In the genomic region with DNA sequence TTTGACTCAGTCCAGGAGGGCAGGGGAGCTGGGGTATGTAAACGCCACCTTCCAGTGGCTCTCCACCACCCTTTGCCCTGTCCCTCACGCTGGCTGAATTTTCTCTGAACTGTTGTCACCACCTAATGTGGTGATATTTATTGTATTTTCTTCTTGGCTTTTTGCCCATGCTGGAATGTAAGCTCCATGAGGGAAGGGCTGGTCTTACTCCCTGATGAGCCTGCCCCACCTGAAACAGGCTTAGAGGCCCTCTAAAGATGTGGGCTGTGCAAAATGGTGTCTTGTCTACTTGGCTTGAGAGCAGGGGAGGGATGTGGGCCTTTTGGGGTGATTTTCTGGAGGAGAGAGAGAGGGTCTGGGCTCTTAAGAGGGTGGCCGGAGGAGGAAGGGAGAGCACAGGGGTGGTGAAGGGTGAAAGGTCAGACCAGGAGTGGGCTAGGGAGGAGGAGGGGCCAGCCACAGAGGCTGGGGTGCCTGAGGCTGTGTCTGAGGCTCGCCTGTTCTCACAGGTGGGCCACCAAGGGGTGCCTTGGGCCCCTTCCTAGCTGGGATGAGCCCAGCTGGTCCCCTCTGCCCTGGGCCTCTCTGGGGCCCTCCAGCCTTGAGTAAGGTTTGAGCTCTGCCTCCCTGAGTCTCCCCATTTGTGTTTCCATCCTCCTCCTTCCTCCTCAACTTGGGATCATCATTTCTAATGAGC, we compare ENCODE assay signal across 19 cellular contexts. TPM values are rescaled to one million over a fixed set of nuclear protein-coding genes. Genes with fewer than 3 reads are reported as not detected.
DNase-seq lines count a peak whose midpoint lies in the region; ATAC-seq and TF ChIP-seq lines count a peak whose summit lies in the region.
"Had no signal": no experiment of that assay in that cellular context is flagged by ENCODE, and none has a peak within 500 bp of the region (broad histone marks: within the 10 kb centered on the region; RNA-seq: fewer than 3 reads in every experiment).

No MANE protein-coding gene starts in this region.

- H3K4me3 Mint-ChIP-seq in activated T-helper 17 cell treated with anti-CD3 and anti-CD28 coated beads, Interleukin-2, amount 50 U/mL, for 72 hours = no peak overlapping the region
- H3K4me3 Mint-ChIP-seq in neural progenitor cell = no peak overlapping the region

- H2AFZ ChIP-seq in neural progenitor cell (replicated peaks) = no peak overlapping the region

- TF ChIP-seq POLR2A in prostate gland (IDR thresholded peaks at IDR 0.05) = no peak

- whole genome bisulfite sequencing in heart right ventricle, 2 donors = 89 to 94% methylated on average over 4 of the region's 4 CpGs
- WGBS in prostate gland = 89% methylated on average over 4 of the region's 4 CpGs

- TF ChIP-seq CTCF in left ventricle myocardium inferior (IDR thresholded peaks at IDR 0.05; ENCODE audit: borderline replicate concordance) = no peak
- no peak for TF ChIP-seq CTCF in heart right ventricle (IDR thresholded peaks at IDR 0.05)
- no peak for TF ChIP-seq CTCF in neural progenitor cell (IDR thresholded peaks at IDR 0.05)
- TF ChIP-seq CTCF in prostate gland (IDR thresholded peaks at IDR 0.05) = no peak
- TF ChIP-seq CTCF in omental fat pad (IDR thresholded peaks at IDR 0.05) = no peak

- no peaks in the 10 kb centered on the region for H3K79me2 ChIP-seq in neural progenitor cell (ENCODE audit: low read depth)

- H3K27ac Mint-ChIP-seq in activated T-helper 17 cell treated with anti-CD3 and anti-CD28 coated beads, Interleukin-2, amount 50 U/mL, for 72 hours = peak overlapping the region; percentile 20
- peak overlapping the region; percentile 4 for H3K27ac Mint-ChIP-seq in neural progenitor cell

- no peak overlapping the region for H3K4me2 ChIP-seq in neural progenitor cell
- H3K4me2 ChIP-seq: BLaER1 treated with 17β-estradiol and CSF1 and Interleukin-3, amounts not matched to agents 10 nM and 100 nM; KMS-11 had no signal

- DNase-seq in left ventricle myocardium inferior = peak; percentile 7
- DNase-seq in heart right ventricle = no peak
- DNase-seq in neural progenitor cell (ENCODE audit: low spot score) = no peak
- no peak for DNase-seq in NCI-H2227 (lab: John Stamatoyannopoulos, UW; ENCODE audit: unreplicated experiment)
- DNase-seq in prostate gland (ENCODE audit: low spot score) = no peak
- DNase-seq in omental fat pad (ENCODE audit: low spot score) = no peak
- DNase-seq: DMS79, GOT3, NCI-H1417 treated with DMSO at 0.1 percent for 48 hours, NCI-H1930, NCI-H345, NCI-H524 treated with DMSO at 0.1 percent for 48 hours, SIG-M5 had no signal

- H3K4me1 Mint-ChIP-seq in activated T-helper 17 cell treated with anti-CD3 and anti-CD28 coated beads, Interleukin-2, amount 50 U/mL, for 72 hours = no peaks in the 10 kb centered on the region
- H3K4me1 Mint-ChIP-seq in neural progenitor cell = peaks cover 18% of the 10 kb centered on the region

- H3K4me1 ChIP-seq in left ventricle myocardium inferior (no peaks in the 10 kb centered on the region), heart right ventricle (peaks cover 0 to 7% (median 0%) of the 10 kb centered on the region in 9 donors), neural progenitor cell (peaks cover 17% of the 10 kb centered on the region), prostate gland (replicated peaks) (no peaks in the 10 kb centered on the region)

- no peaks in the 10 kb centered on the region for H3K36me3 ChIP-seq in left ventricle myocardium inferior
- H3K36me3 ChIP-seq in heart right ventricle = no peaks in the 10 kb centered on the region
- no peaks in the 10 kb centered on the region for H3K36me3 ChIP-seq in neural progenitor cell
- H3K36me3 ChIP-seq in prostate gland = no peaks in the 10 kb centered on the region
- H3K36me3 ChIP-seq: BLaER1 treated with 17β-estradiol and CSF1 and Interleukin-3, amounts not matched to agents 10 nM and 100 nM had no signal

- H3K27ac ChIP-seq in left ventricle myocardium inferior (replicated peaks) (no peak overlapping the region), heart right ventricle (no peak overlapping the region), neural progenitor cell (no peak overlapping the region), prostate gland (no peak overlapping the region)
- H3K27ac ChIP-seq: BLaER1 treated with 17β-estradiol and CSF1 and Interleukin-3, amounts not matched to agents 10 nM and 100 nM; KMS-11 had no signal

- peaks cover 7% of the 10 kb centered on the region for H4K20me1 ChIP-seq in neural progenitor cell (ENCODE audit: low read depth)
- H4K20me1 ChIP-seq: BLaER1 treated with 17β-estradiol and CSF1 and Interleukin-3, amounts not matched to agents 10 nM and 100 nM had no signal

- no peak for ATAC-seq in heart right ventricle
- ATAC-seq in activated T-helper 17 cell treated with anti-CD3 and anti-CD28 coated beads, Interleukin-2, amount 50 U/mL, for 72 hours (replicated peaks) = no peak
- ATAC-seq in omental fat pad (ENCODE audit: low FRiP score) = no peak

- H3K4me3 ChIP-seq in left ventricle myocardium inferior (no peak overlapping the region), heart right ventricle (no peak overlapping the region), neural progenitor cell (no peak overlapping the region), prostate gland (no peak overlapping the region)
- H3K4me3 ChIP-seq: BLaER1 treated with 17β-estradiol and CSF1 and Interleukin-3, amounts not matched to agents 10 nM and 100 nM had no signal

- no peak overlapping the region for H3K9ac ChIP-seq in neural progenitor cell
- H3K9ac ChIP-seq: BLaER1 treated with 17β-estradiol and CSF1 and Interleukin-3, amounts not matched to agents 10 nM and 100 nM; KMS-11 had no signal

- H3K36me3 Mint-ChIP-seq in activated T-helper 17 cell treated with anti-CD3 and anti-CD28 coated beads, Interleukin-2, amount 50 U/mL, for 72 hours (ENCODE audit: low read depth) = no peaks in the 10 kb centered on the region
- no peaks in the 10 kb centered on the region for H3K36me3 Mint-ChIP-seq in neural progenitor cell

- H3K9me3 Mint-ChIP-seq in activated T-helper 17 cell treated with anti-CD3 and anti-CD28 coated beads, Interleukin-2, amount 50 U/mL, for 72 hours = no peaks in the 10 kb centered on the region
- no peaks in the 10 kb centered on the region for H3K9me3 Mint-ChIP-seq in neural progenitor cell

- peaks cover 7% of the 10 kb centered on the region for H3F3A ChIP-seq in neural progenitor cell (ENCODE audit: low read depth)

- intact Hi-C loops in left ventricle myocardium inferior (cut with micrococcal nuclease) = no loop called here
- intact Hi-C loops in heart right ventricle (cut with DNase I) = no loop called here
- intact Hi-C loops in prostate gland (cut with DNase I) = no loop called here

- H3K9me3 ChIP-seq in left ventricle myocardium inferior (replicated peaks) (no peaks in the 10 kb centered on the region), heart right ventricle (no peaks in the 10 kb centered on the region), neural progenitor cell (ENCODE audit: low read depth) (no peaks in the 10 kb centered on the region), prostate gland (no peaks in the 10 kb centered on the region)
- H3K9me3 ChIP-seq: BLaER1 treated with 17β-estradiol and CSF1 and Interleukin-3, amounts not matched to agents 10 nM and 100 nM had no signal

- H3K27me3 Mint-ChIP-seq in activated T-helper 17 cell treated with anti-CD3 and anti-CD28 coated beads, Interleukin-2, amount 50 U/mL, for 72 hours = peaks cover 7% of the 10 kb centered on the region
- H3K27me3 Mint-ChIP-seq in neural progenitor cell (ENCODE audit: insufficient read depth, low read depth) = peaks cover 4% of the 10 kb centered on the region

- H3K27me3 ChIP-seq in left ventricle myocardium inferior (ENCODE audit: low read depth) (peaks cover 41% of the 10 kb centered on the region), heart right ventricle (peaks cover 0 to 32% (median 18%) of the 10 kb centered on the region in 7 donors), neural progenitor cell (peaks cover 27% of the 10 kb centered on the region), prostate gland (replicated peaks; ENCODE audit: insufficient read depth) (no peaks in the 10 kb centered on the region)
- H3K27me3 ChIP-seq: BLaER1 treated with 17β-estradiol and CSF1 and Interleukin-3, amounts not matched to agents 10 nM and 100 nM had no signal

RNA-seq across cellular contexts. Expression of gene SPDEF, which starts 37.3 kb away (rescaled TPM):
- total RNA-seq in left ventricle myocardium inferior (0.11 TPM), heart right ventricle (under 1 TPM in 8 of 10 donors, not detected in 2; 0.15 to 0.60 (median 0.22) TPM), neural progenitor cell (ENCODE audit: low replicate concordance) (0.50 TPM in 1 of 2 replicates, not detected in the other), prostate gland (100 to 1,000 TPM; 165 to 738 TPM), omental fat pad (under 1 TPM in 1 of 4 donors, not detected in 3; 0.19 TPM)
- under 1 TPM; 0.22 TPM for polyA plus RNA-seq in heart right ventricle
- total RNA-seq in activated T-helper 17 cell treated with anti-CD3 and anti-CD28 coated beads, Interleukin-2, amount 50 U/mL, for 72 hours = under 1 TPM in 1 of 2 donors, not detected in 1; 0.26 TPM
- total RNA-seq: A673, M059J had no signal

RNA-seq across cellular contexts. Expression of gene PACSIN1, which starts 52.9 kb away (rescaled TPM):
- 15.2 TPM for total RNA-seq in left ventricle myocardium inferior
- total RNA-seq in heart right ventricle = 10 to 100 TPM in 2 of 10 donors, 1 to 10 TPM in 8; 4.0 to 11.2 (median 6.3) TPM
- polyA plus RNA-seq in heart right ventricle = 1 to 10 TPM in 1 of 2 donors, under 1 TPM in 1; 0.77 to 5.8 TPM
- under 1 TPM in 1 of 2 donors, not detected in 1; 0.09 TPM for total RNA-seq in activated T-helper 17 cell treated with anti-CD3 and anti-CD28 coated beads, Interleukin-2, amount 50 U/mL, for 72 hours
- 0.41 and 1.8 TPM in 2 replicates for total RNA-seq in neural progenitor cell (ENCODE audit: low replicate concordance)
- under 1 TPM; 0.32 to 0.57 TPM for total RNA-seq in prostate gland
- not detected for total RNA-seq in omental fat pad
- total RNA-seq: A673, RPMI7951 had no signal

Comparison
In these comparisons a context has a peak if more than half of its experiments do, and no peak if none do; other contexts are left out.
1. RNA of gene SPDEF, which starts 37.3 kb away (total RNA-seq): 165 to 738 TPM in prostate gland; 0.26 TPM in activated T-helper 17 cell treated with anti-CD3 and anti-CD28 coated beads, Interleukin-2, amount 50 U/mL, for 72 hours, 0.15 to 0.60 TPM in heart right ventricle, 0.19 TPM in omental fat pad, 0.11 TPM in left ventricle myocardium inferior (single experiment) and 0.50 TPM in neural progenitor cell; every median in the first group is over 100 times any median in the second.